In the genomic region with DNA sequence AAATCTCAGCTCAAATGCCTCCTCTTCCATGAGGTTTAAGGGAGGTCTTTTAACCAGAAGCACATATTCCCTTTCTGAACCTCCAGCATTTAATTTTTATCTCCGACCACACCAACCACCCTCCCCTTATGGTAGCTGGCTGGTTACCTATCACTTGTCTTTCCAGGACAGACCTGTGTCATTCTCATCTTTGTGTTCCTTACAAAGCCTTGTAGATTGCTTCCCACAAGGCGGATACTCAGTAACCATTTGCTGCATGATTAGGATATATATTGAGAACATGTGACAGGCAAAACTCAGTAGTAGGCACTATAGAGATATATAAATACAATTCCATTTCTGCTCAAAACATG, we compare ENCODE assay signal across 1 cellular context.
TF ChIP-seq lines count a peak whose summit lies in the region.

No MANE protein-coding gene starts in this region.

TF ChIP-seq in A549, 52 proteins besides CTCF, POLR2A, EP300 and RAD21:
- TF ChIP-seq NPAS2 (CRISPR knock-in tag; IDR thresholded peaks at IDR 0.05; ENCODE audit: borderline replicate concordance) (no peak), NR3C1 (IDR thresholded peaks at IDR 0.05) (no peak), HDAC2 (IDR thresholded peaks at IDR 0.05) (no peak), FOXS1 (CRISPR knock-in tag; IDR thresholded peaks at IDR 0.05) (no peak), ELK1 (IDR thresholded peaks at IDR 0.05; ENCODE audit: low read depth, low read length) (no peak), HOXB5 (CRISPR knock-in tag; IDR thresholded peaks at IDR 0.05) (no peak)
- TF ChIP-seq, protein P1, sequence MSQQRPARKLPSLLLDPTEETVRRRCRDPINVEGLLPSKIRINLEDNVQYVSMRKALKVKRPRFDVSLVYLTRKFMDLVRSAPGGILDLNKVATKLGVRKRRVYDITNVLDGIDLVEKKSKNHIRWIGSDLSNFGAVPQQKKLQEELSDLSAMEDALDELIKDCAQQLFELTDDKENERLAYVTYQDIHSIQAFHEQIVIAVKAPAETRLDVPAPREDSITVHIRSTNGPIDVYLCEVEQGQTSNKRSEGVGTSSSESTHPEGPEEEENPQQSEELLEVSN (IDR thresholded peaks at IDR 0.05; ENCODE audit: borderline replicate concordance, low read depth) = no peak
